In the genomic region with DNA sequence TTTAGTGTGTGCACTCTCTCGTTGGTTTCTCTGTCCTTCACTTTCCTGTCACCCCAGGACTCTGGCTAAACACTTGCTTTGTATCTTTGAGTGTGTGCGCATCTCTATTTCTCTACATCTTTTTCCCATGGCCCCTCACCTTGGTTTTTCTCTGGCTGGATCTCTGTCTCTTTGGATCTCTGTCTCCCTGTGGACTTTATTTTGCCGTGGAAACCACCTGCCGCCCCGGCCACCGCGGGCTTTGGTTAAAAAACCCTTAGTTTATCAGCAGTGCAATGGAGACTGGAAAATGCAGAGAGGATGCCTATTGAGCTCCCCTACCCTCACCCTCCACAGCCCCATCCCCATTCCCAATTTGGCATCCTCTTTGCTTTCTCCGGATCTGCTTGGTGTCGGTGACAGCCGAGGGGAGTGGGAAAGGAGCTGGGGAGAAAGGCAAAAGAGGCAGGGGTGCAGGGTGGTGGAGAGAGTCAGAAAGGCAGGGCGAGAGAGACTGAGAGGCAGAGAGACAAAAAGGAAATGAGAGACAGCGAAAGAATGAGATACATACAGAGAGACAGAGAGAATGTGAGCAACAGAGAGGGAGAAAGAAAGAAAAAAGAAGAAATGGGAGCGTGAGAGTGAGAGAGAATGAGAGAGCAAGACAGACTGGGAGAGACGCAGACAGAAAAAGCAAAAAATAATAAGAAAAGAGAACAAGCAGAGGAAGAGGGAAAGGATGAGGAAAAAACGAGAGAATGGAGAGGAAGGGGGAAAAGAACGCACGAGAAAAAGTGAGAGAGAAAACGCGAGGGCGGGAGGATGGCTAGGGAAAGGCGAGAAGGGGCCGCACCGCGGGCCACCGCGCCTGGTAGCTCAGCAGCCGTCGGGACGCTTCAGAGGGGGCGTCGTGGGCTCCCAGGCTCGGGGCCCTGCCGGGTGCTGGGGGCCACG, we compare ENCODE assay signal across 15 cellular contexts.
A peak's percentile ranks its signal among the peaks of the same experiment; 100 is the strongest.
DNase-seq lines count a peak whose midpoint lies in the region; ATAC-seq and TF ChIP-seq lines count a peak whose summit lies in the region.
"Had no signal": no experiment of that assay in that cellular context is flagged by ENCODE, and none has a peak within 500 bp of the region (broad histone marks: within the 10 kb centered on the region; RNA-seq: fewer than 3 reads in every experiment).

No MANE protein-coding gene starts in this region.

- H3K36me3 ChIP-seq in DND-41 (ENCODE audit: insufficient read depth, low read length) (no peaks in the 10 kb centered on the region), HUES6 (ENCODE audit: control insufficient read depth, insufficient read depth, low read length) (no peaks in the 10 kb centered on the region), endocrine pancreas (ENCODE audit: control insufficient read depth, insufficient read depth, low read length) (no peaks in the 10 kb centered on the region), rectal smooth muscle tissue (ENCODE audit: control insufficient read depth, insufficient read depth, low read length) (no peaks in the 10 kb centered on the region)
- H3K36me3 ChIP-seq: BLaER1 treated with 17β-estradiol and CSF1 and Interleukin-3, amounts not matched to agents 10 nM and 100 nM; sigmoid colon; upper lobe of right lung had no signal

- no peak for ATAC-seq in DND-41 (ENCODE audit: insufficient read depth, low read depth)
- ATAC-seq: HCT116, left ventricle myocardium superior, upper lobe of right lung had no signal

- DNase-seq in DND-41 (no peak), SW480 (ENCODE audit: low spot score) (no peak), DMS153 treated with DMSO at 0.1 percent for 48 hours (lab: John Stamatoyannopoulos, UW; ENCODE audit: unreplicated experiment) (no peak), MV-4-11 (lab: John Stamatoyannopoulos, UW) (no peak)
- DNase-seq: activated CD8-positive, alpha-beta memory T cell treated with anti-CD3 and anti-CD28 coated beads for 24 hours; activated effector memory CD4-positive, alpha-beta T cell treated with anti-CD3 and anti-CD28 coated beads, Interleukin-2, amount 50 U/mL, for 16 hours; Kasumi-1; left ventricle myocardium superior; sigmoid colon; upper lobe of right lung had no signal

- peaks cover 18% of the 10 kb centered on the region for H3K4me1 ChIP-seq in DND-41 (ENCODE audit: insufficient read depth, low read length)
- peaks cover 16% of the 10 kb centered on the region for H3K4me1 ChIP-seq in HUES6 (ENCODE audit: control insufficient read depth, insufficient read depth, low read length)
- no peaks in the 10 kb centered on the region for H3K4me1 ChIP-seq in endocrine pancreas (ENCODE audit: control insufficient read depth, insufficient read depth, low read length)
- peaks cover 4% of the 10 kb centered on the region for H3K4me1 ChIP-seq in rectal smooth muscle tissue (ENCODE audit: control insufficient read depth, insufficient read depth, low read length)
- H3K4me1 ChIP-seq: BLaER1 treated with 17β-estradiol and CSF1 and Interleukin-3, amounts not matched to agents 10 nM and 100 nM; upper lobe of right lung had no signal

- H3K4me3 ChIP-seq in DND-41 (ENCODE audit: low read depth in 1 of 2, low read length in 2 of 2) (peak overlapping the region; percentile 23 to 64; a peak in 3 of 4 replicates), HUES6 (ENCODE audit: low read depth, low read length) (peak overlapping the region; percentile 55), endocrine pancreas (ENCODE audit: control insufficient read depth, insufficient read depth, low read length) (peak overlapping the region; percentile 57), rectal smooth muscle tissue (ENCODE audit: low read length) (peak overlapping the region; percentile 63)
- H3K4me3 ChIP-seq: BLaER1 treated with 17β-estradiol and CSF1 and Interleukin-3, amounts not matched to agents 10 nM and 100 nM had no signal

- H3K9me3 ChIP-seq in DND-41 (ENCODE audit: insufficient read depth, low read length, severe bottlenecking), result no peaks in the 10 kb centered on the region
- H3K9me3 ChIP-seq in HUES6 (ENCODE audit: control insufficient read depth, insufficient read depth, low read depth, low read length), result no peaks in the 10 kb centered on the region; the same call in 1 of the 2 replicates
- no peaks in the 10 kb centered on the region for H3K9me3 ChIP-seq in endocrine pancreas (ENCODE audit: control insufficient read depth, low read length)
- H3K9me3 ChIP-seq: sigmoid colon, upper lobe of right lung had no signal

- H3K27ac ChIP-seq in DND-41 (ENCODE audit: low read length) (no peak overlapping the region), HUES6 (ENCODE audit: low read depth, low read length) (no peak overlapping the region), rectal smooth muscle tissue (ENCODE audit: low read depth, low read length) (no peak overlapping the region)
- H3K27ac ChIP-seq: BLaER1 treated with 17β-estradiol and CSF1 and Interleukin-3, amounts not matched to agents 10 nM and 100 nM; sigmoid colon; upper lobe of right lung had no signal

- H3K9ac ChIP-seq in DND-41 (ENCODE audit: low read depth, low read length) (peak overlapping the region; percentile 43; the same call in 1 of the 2 replicates), HUES6 (ENCODE audit: low read length) (no peak overlapping the region), endocrine pancreas (ENCODE audit: control insufficient read depth, insufficient read depth, low read length) (no peak overlapping the region), rectal smooth muscle tissue (ENCODE audit: low read length) (no peak overlapping the region)
- H3K9ac ChIP-seq: BLaER1 treated with 17β-estradiol and CSF1 and Interleukin-3, amounts not matched to agents 10 nM and 100 nM had no signal

- no peaks in the 10 kb centered on the region for H4K20me1 ChIP-seq in DND-41 (ENCODE audit: insufficient read depth, low read length)

- H2AFZ ChIP-seq in DND-41 (ENCODE audit: low read depth, low read length), result peak overlapping the region; percentile 84

- peaks cover 23% of the 10 kb centered on the region for H3K27me3 ChIP-seq in DND-41 (ENCODE audit: insufficient read depth, low read length, poor library complexity)
- H3K27me3 ChIP-seq in HUES6 (ENCODE audit: control insufficient read depth, insufficient read depth, low read length), result peaks cover 100% of the 10 kb centered on the region
- H3K27me3 ChIP-seq in endocrine pancreas (ENCODE audit: control insufficient read depth, insufficient read depth, low read length), result peaks cover 12% of the 10 kb centered on the region
- peaks cover 25% of the 10 kb centered on the region for H3K27me3 ChIP-seq in rectal smooth muscle tissue (ENCODE audit: control insufficient read depth, insufficient read depth, low read length)

- H3K4me2 ChIP-seq in DND-41 (ENCODE audit: insufficient read depth, low read length), result peak overlapping the region; percentile 100
- H3K4me2 ChIP-seq: BLaER1 treated with 17β-estradiol and CSF1 and Interleukin-3, amounts not matched to agents 10 nM and 100 nM had no signal

- H3K79me2 ChIP-seq in DND-41 (ENCODE audit: insufficient read depth, low read length), result no peaks in the 10 kb centered on the region

- no peak for TF ChIP-seq CTCF in DND-41 (IDR thresholded peaks at IDR 0.05; ENCODE audit: borderline replicate concordance, extremely low read depth, low read length, poor library complexity, severe bottlenecking)
